ENCODE assay signal across 1 cellular context in the genomic region with DNA sequence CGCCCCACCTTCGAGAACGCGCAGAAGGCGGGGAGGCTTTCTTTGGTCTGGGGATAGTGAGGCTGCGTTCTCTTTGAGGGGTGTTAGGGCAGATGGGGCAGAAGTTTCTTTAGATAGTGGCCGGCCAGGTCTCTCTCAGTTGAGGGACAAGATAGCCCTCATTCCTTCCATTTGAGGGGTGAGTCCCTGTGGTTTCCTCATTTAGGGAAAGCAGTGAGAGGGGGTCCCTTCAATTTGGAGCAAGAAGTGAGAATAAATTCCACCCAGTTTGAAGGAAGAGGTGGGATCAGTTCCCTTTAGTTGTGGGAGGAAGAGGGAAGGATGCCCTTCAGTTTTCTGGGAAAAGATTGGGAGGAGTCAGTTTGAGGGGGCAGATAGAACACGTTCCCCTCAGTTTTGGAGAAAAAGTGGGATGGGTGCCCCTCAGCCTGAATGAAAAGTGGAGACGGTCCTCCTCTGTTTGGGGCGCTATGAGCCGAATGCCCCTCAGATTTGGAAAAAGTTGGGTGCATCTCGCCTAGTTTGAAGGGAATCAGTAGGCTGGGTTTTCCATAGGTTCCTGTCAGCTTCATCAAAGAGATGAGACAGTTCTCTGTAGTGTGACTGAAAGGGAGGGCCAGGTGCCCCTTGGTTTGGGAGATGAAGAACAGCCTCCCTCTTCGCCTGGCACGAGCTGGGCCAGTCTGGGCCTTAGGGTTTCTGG.
TF ChIP-seq lines count a peak whose summit lies in the region.

No MANE protein-coding gene starts in this region.

TF ChIP-seq in K562, 482 proteins besides CTCF, POLR2A, EP300 and RAD21 (continues in another document):
- TF ChIP-seq HNRNPLL (IDR thresholded peaks at IDR 0.05; ENCODE audit: low read depth, low read length, poor library complexity, severe bottlenecking): peak; percentile 11
- TF ChIP-seq, protein P1, sequence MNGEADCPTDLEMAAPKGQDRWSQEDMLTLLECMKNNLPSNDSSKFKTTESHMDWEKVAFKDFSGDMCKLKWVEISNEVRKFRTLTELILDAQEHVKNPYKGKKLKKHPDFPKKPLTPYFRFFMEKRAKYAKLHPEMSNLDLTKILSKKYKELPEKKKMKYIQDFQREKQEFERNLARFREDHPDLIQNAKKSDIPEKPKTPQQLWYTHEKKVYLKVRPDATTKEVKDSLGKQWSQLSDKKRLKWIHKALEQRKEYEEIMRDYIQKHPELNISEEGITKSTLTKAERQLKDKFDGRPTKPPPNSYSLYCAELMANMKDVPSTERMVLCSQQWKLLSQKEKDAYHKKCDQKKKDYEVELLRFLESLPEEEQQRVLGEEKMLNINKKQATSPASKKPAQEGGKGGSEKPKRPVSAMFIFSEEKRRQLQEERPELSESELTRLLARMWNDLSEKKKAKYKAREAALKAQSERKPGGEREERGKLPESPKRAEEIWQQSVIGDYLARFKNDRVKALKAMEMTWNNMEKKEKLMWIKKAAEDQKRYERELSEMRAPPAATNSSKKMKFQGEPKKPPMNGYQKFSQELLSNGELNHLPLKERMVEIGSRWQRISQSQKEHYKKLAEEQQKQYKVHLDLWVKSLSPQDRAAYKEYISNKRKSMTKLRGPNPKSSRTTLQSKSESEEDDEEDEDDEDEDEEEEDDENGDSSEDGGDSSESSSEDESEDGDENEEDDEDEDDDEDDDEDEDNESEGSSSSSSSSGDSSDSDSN (IDR thresholded peaks at IDR 0.05; ENCODE audit: borderline replicate concordance in 1 of 2, low read depth in 2 of 2, low read length in 2 of 2): 0 out of 4 replicates have a peak, but pooled peaks of 1 of the 2 experiments have one; percentile 30
- no peak; a peak in 1 of 4 replicates for TF ChIP-seq FOXK2 (conservative IDR thresholded peaks at IDR 0.05 in 1 of 2, IDR thresholded peaks at IDR 0.05 in 1 of 2; ENCODE audit: low read depth in 2 of 2)
- TF ChIP-seq SPI1 (IDR thresholded peaks at IDR 0.05; ENCODE audit: borderline replicate concordance, low read depth, low read length): peak; percentile 13; the same call in 1 of the 2 replicates
- TF ChIP-seq NBN (IDR thresholded peaks at IDR 0.05; ENCODE audit: low read depth): 0 out of 2 replicates have a peak, but pooled peaks have one; percentile 28
- TF ChIP-seq HOXB6 (CRISPR knock-in tag; IDR thresholded peaks at IDR 0.05; ENCODE audit: borderline replicate concordance): no peak
- 0 out of 2 replicates have a peak, but pooled peaks have one; percentile 10 for TF ChIP-seq SMAD4 (CRISPR knock-in tag; conservative IDR thresholded peaks at IDR 0.05)
- peak; percentile 96 for TF ChIP-seq L3MBTL2 (IDR thresholded peaks at IDR 0.05)
- TF ChIP-seq, protein P2, sequence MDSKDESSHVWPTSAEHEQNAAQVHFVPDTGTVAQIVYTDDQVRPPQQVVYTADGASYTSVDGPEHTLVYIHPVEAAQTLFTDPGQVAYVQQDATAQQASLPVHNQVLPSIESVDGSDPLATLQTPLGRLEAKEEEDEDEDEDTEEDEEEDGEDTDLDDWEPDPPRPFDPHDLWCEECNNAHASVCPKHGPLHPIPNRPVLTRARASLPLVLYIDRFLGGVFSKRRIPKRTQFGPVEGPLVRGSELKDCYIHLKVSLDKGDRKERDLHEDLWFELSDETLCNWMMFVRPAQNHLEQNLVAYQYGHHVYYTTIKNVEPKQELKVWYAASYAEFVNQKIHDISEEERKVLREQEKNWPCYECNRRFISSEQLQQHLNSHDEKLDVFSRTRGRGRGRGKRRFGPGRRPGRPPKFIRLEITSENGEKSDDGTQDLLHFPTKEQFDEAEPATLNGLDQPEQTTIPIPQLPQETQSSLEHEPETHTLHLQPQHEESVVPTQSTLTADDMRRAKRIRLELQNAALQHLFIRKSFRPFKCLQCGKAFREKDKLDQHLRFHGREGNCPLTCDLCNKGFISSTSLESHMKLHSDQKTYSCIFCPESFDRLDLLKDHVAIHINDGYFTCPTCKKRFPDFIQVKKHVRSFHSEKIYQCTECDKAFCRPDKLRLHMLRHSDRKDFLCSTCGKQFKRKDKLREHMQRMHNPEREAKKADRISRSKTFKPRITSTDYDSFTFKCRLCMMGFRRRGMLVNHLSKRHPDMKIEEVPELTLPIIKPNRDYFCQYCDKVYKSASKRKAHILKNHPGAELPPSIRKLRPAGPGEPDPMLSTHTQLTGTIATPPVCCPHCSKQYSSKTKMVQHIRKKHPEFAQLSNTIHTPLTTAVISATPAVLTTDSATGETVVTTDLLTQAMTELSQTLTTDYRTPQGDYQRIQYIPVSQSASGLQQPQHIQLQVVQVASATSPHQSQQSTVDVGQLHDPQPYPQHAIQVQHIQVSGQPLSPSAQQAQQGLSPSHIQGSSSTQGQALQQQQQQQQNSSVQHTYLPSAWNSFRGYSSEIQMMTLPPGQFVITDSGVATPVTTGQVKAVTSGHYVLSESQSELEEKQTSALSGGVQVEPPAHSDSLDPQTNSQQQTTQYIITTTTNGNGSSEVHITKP (IDR thresholded peaks at IDR 0.05; ENCODE audit: partially characterized antibody): peak; percentile 38
- no peak for TF ChIP-seq ZNF174 (CRISPR knock-in tag; IDR thresholded peaks at IDR 0.05)
- 0 out of 4 replicates have a peak, but pooled peaks of 1 of the 2 experiments have one; percentile 35 for TF ChIP-seq ARNT (IDR thresholded peaks at IDR 0.05)
- TF ChIP-seq, protein P3, sequence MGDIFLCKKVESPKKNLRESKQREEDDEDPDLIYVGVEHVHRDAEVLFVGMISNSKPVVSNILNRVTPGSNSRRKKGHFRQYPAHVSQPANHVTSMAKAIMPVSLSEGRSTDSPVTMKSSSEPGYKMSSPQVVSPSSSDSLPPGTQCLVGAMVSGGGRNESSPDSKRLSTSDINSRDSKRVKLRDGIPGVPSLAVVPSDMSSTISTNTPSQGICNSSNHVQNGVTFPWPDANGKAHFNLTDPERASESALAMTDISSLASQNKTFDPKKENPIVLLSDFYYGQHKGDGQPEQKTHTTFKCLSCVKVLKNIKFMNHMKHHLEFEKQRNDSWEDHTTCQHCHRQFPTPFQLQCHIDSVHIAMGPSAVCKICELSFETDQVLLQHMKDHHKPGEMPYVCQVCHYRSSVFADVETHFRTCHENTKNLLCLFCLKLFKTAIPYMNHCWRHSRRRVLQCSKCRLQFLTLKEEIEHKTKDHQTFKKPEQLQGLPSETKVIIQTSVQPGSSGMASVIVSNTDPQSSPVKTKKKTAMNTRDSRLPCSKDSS (IDR thresholded peaks at IDR 0.05; ENCODE audit: low read depth, partially characterized antibody): peak; percentile 12
- TF ChIP-seq TRIM24 (IDR thresholded peaks at IDR 0.05): 0 out of 4 replicates have a peak, but pooled peaks of 1 of the 2 experiments have one; percentile 3
- TF ChIP-seq PHF8 (IDR thresholded peaks at IDR 0.05; ENCODE audit: borderline replicate concordance, low read length): peak; percentile 7; the same call in 1 of the 2 replicates
- 0 out of 2 replicates have a peak, but pooled peaks have one; percentile 33 for TF ChIP-seq DPF2 (IDR thresholded peaks at IDR 0.05)
- TF ChIP-seq NCOA4 (IDR thresholded peaks at IDR 0.05; ENCODE audit: partially characterized antibody): no peak
- peak; percentile 6; the same call in 1 of the 2 replicates for TF ChIP-seq GABPB1 (CRISPR knock-in tag; IDR thresholded peaks at IDR 0.05)
- TF ChIP-seq RNF2 (IDR thresholded peaks at IDR 0.05): peak; percentile 43; the same call in 1 of the 2 replicates
- TF ChIP-seq THRAP3 (IDR thresholded peaks at IDR 0.05; ENCODE audit: borderline replicate concordance): peak; percentile 34; the same call in 1 of the 2 replicates
- peak; percentile 93; the same call in 1 of the 2 replicates for TF ChIP-seq E2F3 (CRISPR knock-in tag; IDR thresholded peaks at IDR 0.05)
- TF ChIP-seq, protein P4, sequence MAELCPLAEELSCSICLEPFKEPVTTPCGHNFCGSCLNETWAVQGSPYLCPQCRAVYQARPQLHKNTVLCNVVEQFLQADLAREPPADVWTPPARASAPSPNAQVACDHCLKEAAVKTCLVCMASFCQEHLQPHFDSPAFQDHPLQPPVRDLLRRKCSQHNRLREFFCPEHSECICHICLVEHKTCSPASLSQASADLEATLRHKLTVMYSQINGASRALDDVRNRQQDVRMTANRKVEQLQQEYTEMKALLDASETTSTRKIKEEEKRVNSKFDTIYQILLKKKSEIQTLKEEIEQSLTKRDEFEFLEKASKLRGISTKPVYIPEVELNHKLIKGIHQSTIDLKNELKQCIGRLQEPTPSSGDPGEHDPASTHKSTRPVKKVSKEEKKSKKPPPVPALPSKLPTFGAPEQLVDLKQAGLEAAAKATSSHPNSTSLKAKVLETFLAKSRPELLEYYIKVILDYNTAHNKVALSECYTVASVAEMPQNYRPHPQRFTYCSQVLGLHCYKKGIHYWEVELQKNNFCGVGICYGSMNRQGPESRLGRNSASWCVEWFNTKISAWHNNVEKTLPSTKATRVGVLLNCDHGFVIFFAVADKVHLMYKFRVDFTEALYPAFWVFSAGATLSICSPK (IDR thresholded peaks at IDR 0.05; ENCODE audit: borderline replicate concordance): no peak
- TF ChIP-seq, protein P5, sequence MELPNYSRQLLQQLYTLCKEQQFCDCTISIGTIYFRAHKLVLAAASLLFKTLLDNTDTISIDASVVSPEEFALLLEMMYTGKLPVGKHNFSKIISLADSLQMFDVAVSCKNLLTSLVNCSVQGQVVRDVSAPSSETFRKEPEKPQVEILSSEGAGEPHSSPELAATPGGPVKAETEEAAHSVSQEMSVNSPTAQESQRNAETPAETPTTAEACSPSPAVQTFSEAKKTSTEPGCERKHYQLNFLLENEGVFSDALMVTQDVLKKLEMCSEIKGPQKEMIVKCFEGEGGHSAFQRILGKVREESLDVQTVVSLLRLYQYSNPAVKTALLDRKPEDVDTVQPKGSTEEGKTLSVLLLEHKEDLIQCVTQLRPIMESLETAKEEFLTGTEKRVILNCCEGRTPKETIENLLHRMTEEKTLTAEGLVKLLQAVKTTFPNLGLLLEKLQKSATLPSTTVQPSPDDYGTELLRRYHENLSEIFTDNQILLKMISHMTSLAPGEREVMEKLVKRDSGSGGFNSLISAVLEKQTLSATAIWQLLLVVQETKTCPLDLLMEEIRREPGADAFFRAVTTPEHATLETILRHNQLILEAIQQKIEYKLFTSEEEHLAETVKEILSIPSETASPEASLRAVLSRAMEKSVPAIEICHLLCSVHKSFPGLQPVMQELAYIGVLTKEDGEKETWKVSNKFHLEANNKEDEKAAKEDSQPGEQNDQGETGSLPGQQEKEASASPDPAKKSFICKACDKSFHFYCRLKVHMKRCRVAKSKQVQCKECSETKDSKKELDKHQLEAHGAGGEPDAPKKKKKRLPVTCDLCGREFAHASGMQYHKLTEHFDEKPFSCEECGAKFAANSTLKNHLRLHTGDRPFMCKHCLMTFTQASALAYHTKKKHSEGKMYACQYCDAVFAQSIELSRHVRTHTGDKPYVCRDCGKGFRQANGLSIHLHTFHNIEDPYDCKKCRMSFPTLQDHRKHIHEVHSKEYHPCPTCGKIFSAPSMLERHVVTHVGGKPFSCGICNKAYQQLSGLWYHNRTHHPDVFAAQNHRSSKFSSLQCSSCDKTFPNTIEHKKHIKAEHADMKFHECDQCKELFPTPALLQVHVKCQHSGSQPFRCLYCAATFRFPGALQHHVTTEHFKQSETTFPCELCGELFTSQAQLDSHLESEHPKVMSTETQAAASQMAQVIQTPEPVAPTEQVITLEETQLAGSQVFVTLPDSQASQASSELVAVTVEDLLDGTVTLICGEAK (IDR thresholded peaks at IDR 0.05): 0 out of 2 replicates have a peak, but pooled peaks have one; percentile 12
- TF ChIP-seq, protein P5 (CRISPR knock-in tag; IDR thresholded peaks at IDR 0.05): no peak
- peak; percentile 76 for TF ChIP-seq TBP (optimal IDR thresholded peaks at IDR 0.05; ENCODE audit: low read depth, low read length)
- 0 out of 2 replicates have a peak, but pooled peaks have one; percentile 12 for TF ChIP-seq PML (IDR thresholded peaks at IDR 0.05; ENCODE audit: low read length)
- peak; percentile 21 for TF ChIP-seq TAF1 (IDR thresholded peaks at IDR 0.05; ENCODE audit: control insufficient read depth, extremely low read depth, insufficient read depth, low read length, severe bottlenecking)
- TF ChIP-seq, protein P6, sequence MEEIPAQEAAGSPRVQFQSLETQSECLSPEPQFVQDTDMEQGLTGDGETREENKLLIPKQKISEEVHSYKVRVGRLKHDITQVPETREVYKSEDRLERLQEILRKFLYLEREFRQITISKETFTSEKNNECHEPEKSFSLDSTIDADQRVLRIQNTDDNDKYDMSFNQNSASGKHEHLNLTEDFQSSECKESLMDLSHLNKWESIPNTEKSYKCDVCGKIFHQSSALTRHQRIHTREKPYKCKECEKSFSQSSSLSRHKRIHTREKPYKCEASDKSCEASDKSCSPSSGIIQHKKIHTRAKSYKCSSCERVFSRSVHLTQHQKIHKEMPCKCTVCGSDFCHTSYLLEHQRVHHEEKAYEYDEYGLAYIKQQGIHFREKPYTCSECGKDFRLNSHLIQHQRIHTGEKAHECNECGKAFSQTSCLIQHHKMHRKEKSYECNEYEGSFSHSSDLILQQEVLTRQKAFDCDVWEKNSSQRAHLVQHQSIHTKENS (CRISPR knock-in tag; IDR thresholded peaks at IDR 0.05): no peak
